1 cellular context compared by ENCODE assay signal in the genomic region with DNA sequence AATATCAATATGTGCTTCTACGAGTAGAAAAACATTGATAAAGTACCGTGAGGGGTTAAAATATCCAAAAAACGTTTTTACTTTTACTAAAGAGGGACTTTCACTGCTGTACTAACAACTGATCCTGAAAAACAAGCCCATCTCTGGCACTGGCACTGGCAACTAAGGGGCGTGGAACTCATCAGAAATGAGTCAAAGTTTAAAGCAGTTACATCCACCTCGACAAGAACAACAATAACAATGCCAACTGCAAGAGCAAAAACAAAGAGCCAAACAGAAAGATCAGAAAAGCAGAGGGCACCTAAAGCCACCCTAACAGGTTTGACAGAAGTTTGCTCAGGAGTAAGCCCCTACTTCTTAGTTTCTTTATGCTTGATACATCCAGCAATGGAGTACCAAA.
TF ChIP-seq lines count a peak whose summit lies in the region.

No MANE protein-coding gene starts in this region.

TF ChIP-seq in WTC11, 78 proteins besides CTCF, POLR2A, EP300 and RAD21 (continued from another document):
- TF ChIP-seq, protein P1, sequence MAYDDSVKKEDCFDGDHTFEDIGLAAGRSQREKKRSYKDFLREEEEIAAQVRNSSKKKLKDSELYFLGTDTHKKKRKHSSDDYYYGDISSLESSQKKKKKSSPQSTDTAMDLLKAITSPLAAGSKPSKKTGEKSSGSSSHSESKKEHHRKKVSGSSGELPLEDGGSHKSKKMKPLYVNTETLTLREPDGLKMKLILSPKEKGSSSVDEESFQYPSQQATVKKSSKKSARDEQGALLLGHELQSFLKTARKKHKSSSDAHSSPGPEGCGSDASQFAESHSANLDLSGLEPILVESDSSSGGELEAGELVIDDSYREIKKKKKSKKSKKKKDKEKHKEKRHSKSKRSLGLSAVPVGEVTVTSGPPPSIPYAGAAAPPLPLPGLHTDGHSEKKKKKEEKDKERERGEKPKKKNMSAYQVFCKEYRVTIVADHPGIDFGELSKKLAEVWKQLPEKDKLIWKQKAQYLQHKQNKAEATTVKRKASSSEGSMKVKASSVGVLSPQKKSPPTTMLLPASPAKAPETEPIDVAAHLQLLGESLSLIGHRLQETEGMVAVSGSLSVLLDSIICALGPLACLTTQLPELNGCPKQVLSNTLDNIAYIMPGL (CRISPR knock-in tag; IDR thresholded peaks at IDR 0.05): no peak
- TF ChIP-seq, protein P2, sequence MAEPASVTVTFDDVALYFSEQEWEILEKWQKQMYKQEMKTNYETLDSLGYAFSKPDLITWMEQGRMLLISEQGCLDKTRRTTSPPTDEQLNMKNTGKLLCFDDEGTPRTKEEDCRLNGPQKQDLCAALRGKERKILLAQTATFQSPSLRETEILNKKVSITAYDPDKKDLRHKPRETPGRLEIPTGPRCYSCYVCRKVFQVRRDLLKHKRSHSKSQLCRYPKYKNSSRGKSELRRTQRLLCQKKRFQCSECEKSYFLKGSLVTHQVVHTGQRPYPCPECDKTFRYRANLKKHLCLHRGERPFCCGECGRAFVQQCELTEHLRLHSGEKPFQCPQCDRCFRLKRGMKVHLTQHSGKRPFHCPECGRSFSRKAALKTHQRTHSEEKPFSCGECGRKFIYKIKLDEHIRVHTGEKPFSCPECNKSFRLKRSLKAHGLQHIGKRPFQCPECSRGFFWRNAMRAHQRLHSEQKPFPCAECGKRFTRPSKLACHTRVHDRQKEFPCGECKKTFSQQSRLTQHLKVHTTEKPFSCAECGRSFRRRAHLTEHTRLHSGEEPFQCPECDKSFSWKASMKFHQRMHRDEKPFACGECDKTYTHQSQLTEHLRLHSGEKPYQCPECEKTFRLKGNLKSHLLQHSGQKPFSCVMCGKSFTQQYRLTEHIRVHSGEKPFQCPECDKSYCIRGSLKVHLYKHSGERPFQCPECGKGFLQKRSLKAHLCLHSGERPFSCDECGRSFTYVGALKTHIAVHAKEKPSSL (CRISPR knock-in tag; conservative IDR thresholded peaks at IDR 0.05): no peak
- TF ChIP-seq OVOL2 (CRISPR knock-in tag; IDR thresholded peaks at IDR 0.05; ENCODE audit: borderline replicate concordance): no peak
